Comparison of ENCODE assay signal across 20 cellular contexts in genomic region chr2:224820283-224820991, GRCh38.
A peak's percentile ranks its signal among the peaks of the same experiment; 100 is the strongest.
DNase-seq lines count a peak whose midpoint lies in the region; ATAC-seq and TF ChIP-seq lines count a peak whose summit lies in the region.
"Had no signal": no experiment of that assay in that cellular context is flagged by ENCODE, and none has a peak within 500 bp of the region (broad histone marks: within the 10 kb centered on the region; RNA-seq: fewer than 3 reads in every experiment).

No MANE protein-coding gene starts in this region.

- CTCF ChIA-PET in activated CD4-positive, alpha-beta memory T cell treated with anti-CD3 and anti-CD28 coated beads for 36 hours (lab: Charles Lee) = interaction anchor here (0.7 kb wide), 1 partner anchor 197 kb away, joined by 3 read pairs; no protein-coding TSS in a partner anchor
- CTCF ChIA-PET in activated CD4-positive, alpha-beta memory T cell treated with anti-CD3 and anti-CD28 coated beads, Interleukin-2, amount 10 ng/mL, durations not matched to agents 7 days and 5 days (lab: Charles Lee) = interaction anchor here (0.7 to 0.9 kb wide), 2 partner anchors 25 to 181 kb away, joined by 3 read pairs; no protein-coding TSS in a partner anchor

- H3K36me3 ChIP-seq in left lung = peaks cover 0 to 21% of the 10 kb centered on the region in 2 donors
- H3K36me3 ChIP-seq: uterus had no signal

- intact Hi-C loops in activated CD4-positive, alpha-beta memory T cell treated with anti-CD3 and anti-CD28 coated beads for 36 hours (cut with micrococcal nuclease) = no loop called here
- intact Hi-C loops in left lung (cut with DNase I) = no loop called here

- H3K4me1 Mint-ChIP-seq in activated CD4-positive, alpha-beta memory T cell treated with anti-CD3 and anti-CD28 coated beads for 36 hours (ENCODE audit: low read depth) = peaks cover 10% of the 10 kb centered on the region
- H3K4me1 Mint-ChIP-seq in activated CD4-positive, alpha-beta memory T cell treated with anti-CD3 and anti-CD28 coated beads, Interleukin-2, amount 10 ng/mL, durations not matched to agents 7 days and 5 days = no peaks in the 10 kb centered on the region
- no peaks in the 10 kb centered on the region for H3K4me1 Mint-ChIP-seq in activated T-helper 17 cell treated with anti-CD3 and anti-CD28 coated beads, Interleukin-2, amount 50 U/mL, for 72 hours

- no peaks in the 10 kb centered on the region for H3K9me3 Mint-ChIP-seq in activated CD4-positive, alpha-beta memory T cell treated with anti-CD3 and anti-CD28 coated beads for 36 hours
- H3K9me3 Mint-ChIP-seq in activated CD4-positive, alpha-beta memory T cell treated with anti-CD3 and anti-CD28 coated beads, Interleukin-2, amount 10 ng/mL, durations not matched to agents 7 days and 5 days = no peaks in the 10 kb centered on the region
- no peaks in the 10 kb centered on the region for H3K9me3 Mint-ChIP-seq in activated T-helper 17 cell treated with anti-CD3 and anti-CD28 coated beads, Interleukin-2, amount 50 U/mL, for 72 hours
- H3K9me3 Mint-ChIP-seq: IgD-negative memory B cell had no signal

- no peaks in the 10 kb centered on the region for H3K27me3 Mint-ChIP-seq in activated CD4-positive, alpha-beta memory T cell treated with anti-CD3 and anti-CD28 coated beads for 36 hours
- H3K27me3 Mint-ChIP-seq in activated CD4-positive, alpha-beta memory T cell treated with anti-CD3 and anti-CD28 coated beads, Interleukin-2, amount 10 ng/mL, durations not matched to agents 7 days and 5 days = no peaks in the 10 kb centered on the region
- H3K27me3 Mint-ChIP-seq in activated T-helper 17 cell treated with anti-CD3 and anti-CD28 coated beads, Interleukin-2, amount 50 U/mL, for 72 hours = no peaks in the 10 kb centered on the region
- H3K27me3 Mint-ChIP-seq: IgD-negative memory B cell had no signal

- no peak overlapping the region for H3K4me3 Mint-ChIP-seq in activated CD4-positive, alpha-beta memory T cell treated with anti-CD3 and anti-CD28 coated beads for 36 hours
- H3K4me3 Mint-ChIP-seq in activated CD4-positive, alpha-beta memory T cell treated with anti-CD3 and anti-CD28 coated beads, Interleukin-2, amount 10 ng/mL, durations not matched to agents 7 days and 5 days = no peak overlapping the region
- no peak overlapping the region for H3K4me3 Mint-ChIP-seq in activated T-helper 17 cell treated with anti-CD3 and anti-CD28 coated beads, Interleukin-2, amount 50 U/mL, for 72 hours
- H3K4me3 Mint-ChIP-seq: IgD-negative memory B cell had no signal

- peak overlapping the region; percentile 4 for H3K27ac Mint-ChIP-seq in activated CD4-positive, alpha-beta memory T cell treated with anti-CD3 and anti-CD28 coated beads for 36 hours
- H3K27ac Mint-ChIP-seq in activated CD4-positive, alpha-beta memory T cell treated with anti-CD3 and anti-CD28 coated beads, Interleukin-2, amount 10 ng/mL, durations not matched to agents 7 days and 5 days = no peak overlapping the region
- peak overlapping the region; percentile 38 for H3K27ac Mint-ChIP-seq in activated T-helper 17 cell treated with anti-CD3 and anti-CD28 coated beads, Interleukin-2, amount 50 U/mL, for 72 hours
- H3K27ac Mint-ChIP-seq: IgD-negative memory B cell had no signal

- no peak overlapping the region for H3K27ac ChIP-seq in left lung
- H3K27ac ChIP-seq: BLaER1 treated with 17β-estradiol and CSF1 and Interleukin-3, amounts not matched to agents 10 nM and 100 nM; esophagus muscularis mucosa; HL-60; uterus had no signal

- TF ChIP-seq CTCF in GM20000 (IDR thresholded peaks at IDR 0.05; ENCODE audit: extremely low read depth, missing control alignments) = no peak
- TF ChIP-seq CTCF in left lung (IDR thresholded peaks at IDR 0.05) = no peak

- H3K27me3 ChIP-seq in left lung = no peaks in the 10 kb centered on the region
- H3K27me3 ChIP-seq: BLaER1 treated with 17β-estradiol and CSF1 and Interleukin-3, amounts not matched to agents 10 nM and 100 nM; esophagus muscularis mucosa; uterus had no signal

- POLR2A ChIA-PET in activated CD4-positive, alpha-beta memory T cell treated with anti-CD3 and anti-CD28 coated beads for 36 hours (lab: Charles Lee) = interaction anchor here (0.8 kb wide), 1 partner anchor 62 kb away, joined by 3 read pairs; no protein-coding TSS in a partner anchor
- POLR2A ChIA-PET in activated CD4-positive, alpha-beta memory T cell treated with anti-CD3 and anti-CD28 coated beads, Interleukin-2, amount 10 ng/mL, durations not matched to agents 7 days and 5 days (lab: Charles Lee) = interaction anchor here (1.4 kb wide), 1 partner anchor 11 kb away, joined by 3 read pairs; no protein-coding TSS in a partner anchor

- no peak for DNase-seq in activated CD4-positive, alpha-beta memory T cell treated with anti-CD3 and anti-CD28 coated beads for 36 hours
- no peak for DNase-seq in activated CD4-positive, alpha-beta memory T cell treated with anti-CD3 and anti-CD28 coated beads, Interleukin-2, amount 10 ng/mL, durations not matched to agents 7 days and 5 days
- DNase-seq in GM20000 (ENCODE audit: low spot score) = peak; percentile 6
- no peak for DNase-seq in left lung
- DNase-seq in pons (ENCODE audit: low spot score) = no peak
- no peak for DNase-seq in anterior cingulate cortex (lab: John Stamatoyannopoulos, UW)
- DNase-seq: activated CD4-positive, CD25-positive, alpha-beta regulatory T cell treated with anti-CD3 and anti-CD28 coated beads, Interleukin-2, amount 50 U/mL, for 72 hours; activated gamma-delta T cell treated with Interleukin-2 at 50 U/mL for 16 hours; effector CD8-positive, alpha-beta T cell; midbrain; NCI-H1436; NCI-H2171 treated with DMSO at 0.1 percent for 48 hours; NCI-H748 treated with DMSO at 0.1 percent for 48 hours; uterus had no signal

- no peak overlapping the region for H3K4me3 ChIP-seq in left lung
- H3K4me3 ChIP-seq: BLaER1 treated with 17β-estradiol and CSF1 and Interleukin-3, amounts not matched to agents 10 nM and 100 nM; esophagus muscularis mucosa; uterus had no signal

- peaks cover 55% of the 10 kb centered on the region for H3K36me3 Mint-ChIP-seq in activated CD4-positive, alpha-beta memory T cell treated with anti-CD3 and anti-CD28 coated beads for 36 hours
- peaks cover 77% of the 10 kb centered on the region for H3K36me3 Mint-ChIP-seq in activated CD4-positive, alpha-beta memory T cell treated with anti-CD3 and anti-CD28 coated beads, Interleukin-2, amount 10 ng/mL, durations not matched to agents 7 days and 5 days (ENCODE audit: low read depth)
- peaks cover 97% of the 10 kb centered on the region for H3K36me3 Mint-ChIP-seq in activated T-helper 17 cell treated with anti-CD3 and anti-CD28 coated beads, Interleukin-2, amount 50 U/mL, for 72 hours (ENCODE audit: low read depth)

- no peaks in the 10 kb centered on the region for H3K4me1 ChIP-seq in left lung
- H3K4me1 ChIP-seq: BLaER1 treated with 17β-estradiol and CSF1 and Interleukin-3, amounts not matched to agents 10 nM and 100 nM; esophagus muscularis mucosa; uterus had no signal

- no peaks in the 10 kb centered on the region for H3K9me3 ChIP-seq in left lung
- H3K9me3 ChIP-seq: esophagus muscularis mucosa, uterus had no signal

- ATAC-seq in activated T-helper 17 cell treated with anti-CD3 and anti-CD28 coated beads, Interleukin-2, amount 50 U/mL, for 72 hours (replicated peaks) = no peak
- ATAC-seq in left lung = peak; percentile 54
- ATAC-seq in HG03521 (IDR thresholded peaks at IDR 0.05; ENCODE audit: unreplicated experiment) = no peak
